ENCODE assay signal across 11 cellular contexts in genomic region chr20:5171790-5172164, GRCh38. TPM values are rescaled to one million over a fixed set of nuclear protein-coding genes. Genes with fewer than 3 reads are reported as not detected.
DNase-seq lines count a peak whose midpoint lies in the region; ATAC-seq and TF ChIP-seq lines count a peak whose summit lies in the region.
"Had no signal": no experiment of that assay in that cellular context is flagged by ENCODE, and none has a peak within 500 bp of the region (broad histone marks: within the 10 kb centered on the region; RNA-seq: fewer than 3 reads in every experiment).

No MANE protein-coding gene starts in this region.

- no peak overlapping the region for H3K4me3 Mint-ChIP-seq in CD8-positive, alpha-beta T cell
- no peak overlapping the region for H3K4me3 Mint-ChIP-seq in naive thymus-derived CD4-positive, alpha-beta T cell

- TF ChIP-seq CTCF in CD8-positive, alpha-beta T cell (IDR thresholded peaks at IDR 0.05) = no peak
- TF ChIP-seq CTCF in ascending aorta (IDR thresholded peaks at IDR 0.05) (no peak), sigmoid colon (IDR thresholded peaks at IDR 0.05) (no peak)

- no peaks in the 10 kb centered on the region for H3K9me3 ChIP-seq in CD8-positive, alpha-beta T cell (ENCODE audit: low read length)
- no peaks in the 10 kb centered on the region for H3K9me3 ChIP-seq in ascending aorta
- H3K9me3 ChIP-seq in naive thymus-derived CD4-positive, alpha-beta T cell (ENCODE audit: control insufficient read depth in 2 of 3, low read length in 3 of 3) = no peaks in the 10 kb centered on the region
- H3K9me3 ChIP-seq in sigmoid colon = no peaks in the 10 kb centered on the region
- H3K9me3 ChIP-seq: thyroid gland had no signal

- CTCF ChIA-PET in CD8-positive, alpha-beta T cell (lab: Charles Lee) = interaction anchor here (2.0 kb wide), 1 partner anchor 34 kb away, joined by 4 read pairs; no protein-coding TSS in a partner anchor
- CTCF ChIA-PET in naive thymus-derived CD4-positive, alpha-beta T cell (lab: Charles Lee) = no interaction called here

- H3K27me3 Mint-ChIP-seq in CD8-positive, alpha-beta T cell (ENCODE audit: low read depth) = no peaks in the 10 kb centered on the region
- H3K27me3 Mint-ChIP-seq in naive thymus-derived CD4-positive, alpha-beta T cell = no peaks in the 10 kb centered on the region

- H3K27ac ChIP-seq in CD8-positive, alpha-beta T cell (ENCODE audit: low read depth, low read length) = no peak overlapping the region
- H3K27ac ChIP-seq in ascending aorta (peak overlapping the region; percentile 14 to 41), sigmoid colon (peak overlapping the region in 2 of 4 donors; percentile 38 to 68)
- H3K27ac ChIP-seq in naive thymus-derived CD4-positive, alpha-beta T cell (ENCODE audit: low read depth, low read length) = no peak overlapping the region

- H3K4me3 ChIP-seq in CD8-positive, alpha-beta T cell (ENCODE audit: low read depth, low read length) = no peak overlapping the region
- H3K4me3 ChIP-seq in ascending aorta (no peak overlapping the region), sigmoid colon (no peak overlapping the region)
- no peak overlapping the region for H3K4me3 ChIP-seq in naive thymus-derived CD4-positive, alpha-beta T cell (ENCODE audit: low read length)
- H3K4me3 ChIP-seq: thyroid gland had no signal

- H3K4me1 ChIP-seq in CD8-positive, alpha-beta T cell (ENCODE audit: insufficient read depth, low read length) = peaks cover 16% of the 10 kb centered on the region
- H3K4me1 ChIP-seq in ascending aorta = peaks cover 19 to 44% of the 10 kb centered on the region in 2 donors
- peaks cover 0 to 16% of the 10 kb centered on the region in 2 donors for H3K4me1 ChIP-seq in naive thymus-derived CD4-positive, alpha-beta T cell (ENCODE audit: control insufficient read depth in 2 of 2, insufficient read depth in 2 of 2, low read length in 2 of 2)
- H3K4me1 ChIP-seq in sigmoid colon = peaks cover 0 to 58% (median 46%) of the 10 kb centered on the region in 4 donors

- peaks cover 54% of the 10 kb centered on the region for H3K4me1 Mint-ChIP-seq in CD8-positive, alpha-beta T cell (ENCODE audit: low read depth)
- peaks cover 42 to 65% (median 51%) of the 10 kb centered on the region in 7 donors for H3K4me1 Mint-ChIP-seq in naive thymus-derived CD4-positive, alpha-beta T cell

- WGBS in sigmoid colon, 2 donors = 68 to 71% methylated on average over 4 of the region's 4 CpGs

- H3K27ac Mint-ChIP-seq in CD8-positive, alpha-beta T cell = peak overlapping the region; percentile 72
- peak overlapping the region in 8 of 9 donors; percentile 9 to 91 (median 68) for H3K27ac Mint-ChIP-seq in naive thymus-derived CD4-positive, alpha-beta T cell

- peaks cover 45% of the 10 kb centered on the region for H3K36me3 Mint-ChIP-seq in CD8-positive, alpha-beta T cell
- H3K36me3 Mint-ChIP-seq in naive thymus-derived CD4-positive, alpha-beta T cell = peaks cover 2 to 15% (median 4%) of the 10 kb centered on the region in 5 donors

- no peak for DNase-seq in CD8-positive, alpha-beta T cell
- DNase-seq in ascending aorta (ENCODE audit: low spot score in 2 of 2) (no peak), DMS114 treated with DMSO at 0.1 percent for 48 hours (lab: John Stamatoyannopoulos, UW; ENCODE audit: unreplicated experiment) (no peak), GF-D8 (lab: John Stamatoyannopoulos, UW) (no peak), kidney tubule cell (ENCODE audit: low spot score) (no peak), sigmoid colon (no peak)
- DNase-seq in naive thymus-derived CD4-positive, alpha-beta T cell = no peak
- DNase-seq: effector memory CD4-positive, alpha-beta T cell; stimulated activated CD4-positive, alpha-beta T cell treated with anti-CD3 and anti-CD28 coated beads, Interleukin-12 subunit alpha, Interleukin-12 subunit beta, amount 100 ng/mL, for 4 hours; thyroid gland had no signal

- intact Hi-C loops in CD8-positive, alpha-beta T cell (cut with DNase I, micrococcal nuclease) = no loop called here
- intact Hi-C loops in ascending aorta (cut with DNase I) (no loop called here), sigmoid colon (cut with DNase I) (loop anchor here (5.0 kb wide), 1 partner anchor 44 kb away; the partner anchor contains the start of gene CDS2)
- intact Hi-C loops in naive thymus-derived CD4-positive, alpha-beta T cell (cut with micrococcal nuclease) = no loop called here

- H3K9me3 Mint-ChIP-seq in CD8-positive, alpha-beta T cell = no peaks in the 10 kb centered on the region
- no peaks in the 10 kb centered on the region for H3K9me3 Mint-ChIP-seq in naive thymus-derived CD4-positive, alpha-beta T cell

- ATAC-seq in CD8-positive, alpha-beta T cell = no peak
- peak; percentile 46 for ATAC-seq in GM21723 (IDR thresholded peaks at IDR 0.05; ENCODE audit: unreplicated experiment)
- ATAC-seq in naive thymus-derived CD4-positive, alpha-beta T cell = no peak

- peaks cover 11% of the 10 kb centered on the region for H3K36me3 ChIP-seq in CD8-positive, alpha-beta T cell (ENCODE audit: insufficient read depth, low read length)
- peaks cover 21 to 25% of the 10 kb centered on the region in 2 donors for H3K36me3 ChIP-seq in ascending aorta
- peaks cover under 1 to 37% (median 6%) of the 10 kb centered on the region in 3 experiments for H3K36me3 ChIP-seq in naive thymus-derived CD4-positive, alpha-beta T cell (ENCODE audit: control insufficient read depth in 2 of 3, insufficient read depth in 3 of 3, low read length in 3 of 3)
- H3K36me3 ChIP-seq in sigmoid colon = peaks cover 4 to 34% (median 8%) of the 10 kb centered on the region in 4 donors

- H3K27me3 ChIP-seq in CD8-positive, alpha-beta T cell (ENCODE audit: insufficient read depth, low read length) = no peaks in the 10 kb centered on the region
- H3K27me3 ChIP-seq in ascending aorta = no peaks in the 10 kb centered on the region
- no peaks in the 10 kb centered on the region for H3K27me3 ChIP-seq in naive thymus-derived CD4-positive, alpha-beta T cell (ENCODE audit: control insufficient read depth in 2 of 2, insufficient read depth in 2 of 2, low read length in 2 of 2)
- no peaks in the 10 kb centered on the region for H3K27me3 ChIP-seq in sigmoid colon
- H3K27me3 ChIP-seq: thyroid gland had no signal

- POLR2A ChIA-PET in CD8-positive, alpha-beta T cell (lab: Charles Lee) = no interaction called here
- POLR2A ChIA-PET in naive thymus-derived CD4-positive, alpha-beta T cell (lab: Charles Lee) = no interaction called here

- no peak for TF ChIP-seq EP300 in sigmoid colon (IDR thresholded peaks at IDR 0.05)

- no peak for TF ChIP-seq POLR2A in sigmoid colon (IDR thresholded peaks at IDR 0.05)

RNA-seq across cellular contexts. Expression of gene CDS2, which starts 45.0 kb away (rescaled TPM):
- 10 to 100 TPM; 68.7 to 70.9 TPM for total RNA-seq in CD8-positive, alpha-beta T cell
- total RNA-seq in ascending aorta (41.4 TPM), sigmoid colon (10 to 100 TPM; 30.0 to 49.0 (median 36.8) TPM)
- 10 to 100 TPM; 48.3 to 58.3 (median 57.8) TPM for total RNA-seq in naive thymus-derived CD4-positive, alpha-beta T cell
- 10 to 100 TPM; 34.9 to 37.8 TPM for polyA plus RNA-seq in naive thymus-derived CD4-positive, alpha-beta T cell
- polyA plus RNA-seq in sigmoid colon = 10 to 100 TPM in 1 of 3 donors, 1 to 10 TPM in 2; 1.8 to 15.7 (median 6.7) TPM

RNA-seq across cellular contexts. Expression of gene PCNA, which starts 52.0 kb away (rescaled TPM):
- 10 to 100 TPM; 40.2 to 40.6 TPM for total RNA-seq in CD8-positive, alpha-beta T cell
- total RNA-seq in ascending aorta (52.5 TPM), sigmoid colon (10 to 100 TPM; 24.6 to 54.8 (median 40.0) TPM)
- total RNA-seq in naive thymus-derived CD4-positive, alpha-beta T cell = 100 to 1,000 TPM in 1 of 5 experiments, 10 to 100 TPM in 4; 21.6 to 392 (median 39.3) TPM
- polyA plus RNA-seq in naive thymus-derived CD4-positive, alpha-beta T cell = 10 to 100 TPM; 48.3 to 67.4 TPM
- 100 to 1,000 TPM in 2 of 3 donors, 10 to 100 TPM in 1; 69.7 to 145 (median 137) TPM for polyA plus RNA-seq in sigmoid colon

RNA-seq across cellular contexts. Expression of gene TMEM230, which starts 58.9 kb away (rescaled TPM):
- 10 to 100 TPM; 20.7 to 23.5 TPM for total RNA-seq in CD8-positive, alpha-beta T cell
- total RNA-seq in ascending aorta (114 TPM), sigmoid colon (100 to 1,000 TPM in 1 of 4 donors, 10 to 100 TPM in 3; 79.3 to 116 (median 94.0) TPM)
- 10 to 100 TPM; 48.5 to 91.7 (median 75.5) TPM for total RNA-seq in naive thymus-derived CD4-positive, alpha-beta T cell
- 100 to 1,000 TPM; 187 to 192 TPM for polyA plus RNA-seq in naive thymus-derived CD4-positive, alpha-beta T cell
- polyA plus RNA-seq in sigmoid colon = 100 to 1,000 TPM in 2 of 3 donors, 10 to 100 TPM in 1; 68.7 to 145 (median 119) TPM

Comparison
In these comparisons a context has a peak if more than half of its experiments do, and no peak if none do; other contexts are left out.
1. H3K27ac ChIP-seq: peak in ascending aorta (2 of 2); none in CD8-positive, alpha-beta T cell (single experiment) and naive thymus-derived CD4-positive, alpha-beta T cell (single experiment).